ENCODE assay signal across 2 cellular contexts in genomic region chr19:44845612-44846454, GRCh38.
TF ChIP-seq lines count a peak whose summit lies in the region.

Gene NECTIN2 (plus strand): TSS chr19:44846297. CDS start chr19:44846526, 229 bp downstream.

TF ChIP-seq in HEK293, 187 proteins besides CTCF, POLR2A, EP300 and RAD21 (continued from another document and continues in another):
- TF ChIP-seq ZFP69B (tag by site-specific recombination; IDR thresholded peaks at IDR 0.05) (0 out of 2 replicates have a peak, but pooled peaks have one; percentile 9), ZBTB10 (tag by site-specific recombination; IDR thresholded peaks at IDR 0.05) (peak; percentile 42), ZNF423 (tag by site-specific recombination; IDR thresholded peaks at IDR 0.05) (no peak), SETDB1 (IDR thresholded peaks at IDR 0.05; ENCODE audit: insufficient read length, low read length) (no peak), ZNF747 (tag by site-specific recombination; IDR thresholded peaks at IDR 0.05) (no peak), ZNF777 (tag by site-specific recombination; IDR thresholded peaks at IDR 0.05; ENCODE audit: borderline replicate concordance) (no peak), KLF10 (tag by site-specific recombination; IDR thresholded peaks at IDR 0.05) (peak; percentile 56; the same call in 1 of the 2 replicates), ZXDB (tag by site-specific recombination; IDR thresholded peaks at IDR 0.05) (peak; percentile 76), ZBTB20 (tag by site-specific recombination; IDR thresholded peaks at IDR 0.05) (no peak; the same call in 1 of the 2 replicates), ZNF529 (tag by site-specific recombination; IDR thresholded peaks at IDR 0.05; ENCODE audit: insufficient replicate concordance) (no peak), ZNF585B (tag by site-specific recombination; IDR thresholded peaks at IDR 0.05) (no peak), KLF8 (tag by site-specific recombination; IDR thresholded peaks at IDR 0.05) (peak; percentile 85), ZNF23 (tag by site-specific recombination; IDR thresholded peaks at IDR 0.05; ENCODE audit: borderline replicate concordance) (no peak), ZBTB8A (tag by site-specific recombination; IDR thresholded peaks at IDR 0.05) (no peak), ZSCAN23 (tag by site-specific recombination; IDR thresholded peaks at IDR 0.05) (no peak), ZNF76 (tag by site-specific recombination; IDR thresholded peaks at IDR 0.05; ENCODE audit: borderline replicate concordance, low read depth) (no peak), ZNF555 (tag by site-specific recombination; conservative IDR thresholded peaks at IDR 0.05) (no peak), ZNF600 (tag by site-specific recombination; IDR thresholded peaks at IDR 0.05) (peak; percentile 38), ZEB2 (tag by site-specific recombination; IDR thresholded peaks at IDR 0.05) (peak; percentile 71), ZNF701 (tag by site-specific recombination; IDR thresholded peaks at IDR 0.05) (no peak), EGR2 (tag by site-specific recombination; IDR thresholded peaks at IDR 0.05; ENCODE audit: low read depth) (no peak), ZNF223 (tag by site-specific recombination; IDR thresholded peaks at IDR 0.05) (no peak), ZBTB26 (tag by site-specific recombination; optimal IDR thresholded peaks at IDR 0.05) (peak; percentile 3), ZNF146 (tag by site-specific recombination; IDR thresholded peaks at IDR 0.05) (no peak), ZNF621 (tag by site-specific recombination; IDR thresholded peaks at IDR 0.05) (no peak), ZNF133 (tag by site-specific recombination; IDR thresholded peaks at IDR 0.05) (no peak)
- TF ChIP-seq, protein P1, sequence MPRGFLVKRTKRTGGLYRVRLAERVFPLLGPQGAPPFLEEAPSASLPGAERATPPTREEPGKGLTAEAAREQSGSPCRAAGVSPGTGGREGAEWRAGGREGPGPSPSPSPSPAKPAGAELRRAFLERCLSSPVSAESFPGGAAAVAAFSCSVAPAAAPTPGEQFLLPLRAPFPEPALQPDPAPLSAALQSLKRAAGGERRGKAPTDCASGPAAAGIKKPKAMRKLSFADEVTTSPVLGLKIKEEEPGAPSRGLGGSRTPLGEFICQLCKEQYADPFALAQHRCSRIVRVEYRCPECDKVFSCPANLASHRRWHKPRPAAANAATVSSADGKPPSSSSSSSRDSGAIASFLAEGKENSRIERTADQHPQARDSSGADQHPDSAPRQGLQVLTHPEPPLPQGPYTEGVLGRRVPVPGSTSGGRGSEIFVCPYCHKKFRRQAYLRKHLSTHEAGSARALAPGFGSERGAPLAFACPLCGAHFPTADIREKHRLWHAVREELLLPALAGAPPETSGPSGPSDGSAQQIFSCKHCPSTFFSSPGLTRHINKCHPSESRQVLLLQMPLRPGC (tag by site-specific recombination; IDR thresholded peaks at IDR 0.05), result no peak
- TF ChIP-seq, protein P2, sequence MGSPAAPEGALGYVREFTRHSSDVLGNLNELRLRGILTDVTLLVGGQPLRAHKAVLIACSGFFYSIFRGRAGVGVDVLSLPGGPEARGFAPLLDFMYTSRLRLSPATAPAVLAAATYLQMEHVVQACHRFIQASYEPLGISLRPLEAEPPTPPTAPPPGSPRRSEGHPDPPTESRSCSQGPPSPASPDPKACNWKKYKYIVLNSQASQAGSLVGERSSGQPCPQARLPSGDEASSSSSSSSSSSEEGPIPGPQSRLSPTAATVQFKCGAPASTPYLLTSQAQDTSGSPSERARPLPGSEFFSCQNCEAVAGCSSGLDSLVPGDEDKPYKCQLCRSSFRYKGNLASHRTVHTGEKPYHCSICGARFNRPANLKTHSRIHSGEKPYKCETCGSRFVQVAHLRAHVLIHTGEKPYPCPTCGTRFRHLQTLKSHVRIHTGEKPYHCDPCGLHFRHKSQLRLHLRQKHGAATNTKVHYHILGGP (tag by site-specific recombination; IDR thresholded peaks at IDR 0.05), result no peak

TF ChIP-seq in WTC11, 78 proteins besides CTCF, POLR2A, EP300 and RAD21 (continued from another document):
- TF ChIP-seq MAX (CRISPR knock-in tag; IDR thresholded peaks at IDR 0.05) (peak; percentile 56; the same call in 1 of the 2 replicates), PREB (CRISPR knock-in tag; IDR thresholded peaks at IDR 0.05; ENCODE audit: borderline replicate concordance) (no peak), ERG (CRISPR knock-in tag; IDR thresholded peaks at IDR 0.05) (no peak), HMGXB4 (CRISPR knock-in tag; IDR thresholded peaks at IDR 0.05) (peak; percentile 14), ZBTB21 (CRISPR knock-in tag; IDR thresholded peaks at IDR 0.05; ENCODE audit: borderline replicate concordance) (no peak), OVOL2 (CRISPR knock-in tag; IDR thresholded peaks at IDR 0.05; ENCODE audit: borderline replicate concordance) (no peak), ZNF671 (CRISPR knock-in tag; IDR thresholded peaks at IDR 0.05) (no peak), MYBL2 (CRISPR knock-in tag; IDR thresholded peaks at IDR 0.05) (no peak), USF2 (CRISPR knock-in tag; IDR thresholded peaks at IDR 0.05) (no peak), GRHL2 (CRISPR knock-in tag; IDR thresholded peaks at IDR 0.05; ENCODE audit: insufficient replicate concordance, severe bottlenecking) (no peak), AR (CRISPR knock-in tag; IDR thresholded peaks at IDR 0.05) (no peak), RORB (CRISPR knock-in tag; IDR thresholded peaks at IDR 0.05) (no peak), SP1 (CRISPR knock-in tag; conservative IDR thresholded peaks at IDR 0.05) (peak; percentile 74)
- TF ChIP-seq, protein P3, sequence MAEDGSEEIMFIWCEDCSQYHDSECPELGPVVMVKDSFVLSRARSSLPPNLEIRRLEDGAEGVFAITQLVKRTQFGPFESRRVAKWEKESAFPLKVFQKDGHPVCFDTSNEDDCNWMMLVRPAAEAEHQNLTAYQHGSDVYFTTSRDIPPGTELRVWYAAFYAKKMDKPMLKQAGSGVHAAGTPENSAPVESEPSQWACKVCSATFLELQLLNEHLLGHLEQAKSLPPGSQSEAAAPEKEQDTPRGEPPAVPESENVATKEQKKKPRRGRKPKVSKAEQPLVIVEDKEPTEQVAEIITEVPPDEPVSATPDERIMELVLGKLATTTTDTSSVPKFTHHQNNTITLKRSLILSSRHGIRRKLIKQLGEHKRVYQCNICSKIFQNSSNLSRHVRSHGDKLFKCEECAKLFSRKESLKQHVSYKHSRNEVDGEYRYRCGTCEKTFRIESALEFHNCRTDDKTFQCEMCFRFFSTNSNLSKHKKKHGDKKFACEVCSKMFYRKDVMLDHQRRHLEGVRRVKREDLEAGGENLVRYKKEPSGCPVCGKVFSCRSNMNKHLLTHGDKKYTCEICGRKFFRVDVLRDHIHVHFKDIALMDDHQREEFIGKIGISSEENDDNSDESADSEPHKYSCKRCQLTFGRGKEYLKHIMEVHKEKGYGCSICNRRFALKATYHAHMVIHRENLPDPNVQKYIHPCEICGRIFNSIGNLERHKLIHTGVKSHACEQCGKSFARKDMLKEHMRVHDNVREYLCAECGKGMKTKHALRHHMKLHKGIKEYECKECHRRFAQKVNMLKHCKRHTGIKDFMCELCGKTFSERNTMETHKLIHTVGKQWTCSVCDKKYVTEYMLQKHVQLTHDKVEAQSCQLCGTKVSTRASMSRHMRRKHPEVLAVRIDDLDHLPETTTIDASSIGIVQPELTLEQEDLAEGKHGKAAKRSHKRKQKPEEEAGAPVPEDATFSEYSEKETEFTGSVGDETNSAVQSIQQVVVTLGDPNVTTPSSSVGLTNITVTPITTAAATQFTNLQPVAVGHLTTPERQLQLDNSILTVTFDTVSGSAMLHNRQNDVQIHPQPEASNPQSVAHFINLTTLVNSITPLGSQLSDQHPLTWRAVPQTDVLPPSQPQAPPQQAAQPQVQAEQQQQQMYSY (CRISPR knock-in tag; IDR thresholded peaks at IDR 0.05), result peak; percentile 92
- TF ChIP-seq, protein P4, sequence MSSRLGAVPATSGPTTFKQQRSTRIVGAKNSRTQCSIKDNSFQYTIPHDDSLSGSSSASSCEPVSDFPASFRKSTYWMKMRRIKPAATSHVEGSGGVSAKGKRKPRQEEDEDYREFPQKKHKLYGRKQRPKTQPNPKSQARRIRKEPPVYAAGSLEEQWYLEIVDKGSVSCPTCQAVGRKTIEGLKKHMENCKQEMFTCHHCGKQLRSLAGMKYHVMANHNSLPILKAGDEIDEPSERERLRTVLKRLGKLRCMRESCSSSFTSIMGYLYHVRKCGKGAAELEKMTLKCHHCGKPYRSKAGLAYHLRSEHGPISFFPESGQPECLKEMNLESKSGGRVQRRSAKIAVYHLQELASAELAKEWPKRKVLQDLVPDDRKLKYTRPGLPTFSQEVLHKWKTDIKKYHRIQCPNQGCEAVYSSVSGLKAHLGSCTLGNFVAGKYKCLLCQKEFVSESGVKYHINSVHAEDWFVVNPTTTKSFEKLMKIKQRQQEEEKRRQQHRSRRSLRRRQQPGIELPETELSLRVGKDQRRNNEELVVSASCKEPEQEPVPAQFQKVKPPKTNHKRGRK (CRISPR knock-in tag; IDR thresholded peaks at IDR 0.05; ENCODE audit: borderline replicate concordance), result no peak
TF ChIP-seq in WTC11: peak in this region for 7.
